In the genomic region with DNA sequence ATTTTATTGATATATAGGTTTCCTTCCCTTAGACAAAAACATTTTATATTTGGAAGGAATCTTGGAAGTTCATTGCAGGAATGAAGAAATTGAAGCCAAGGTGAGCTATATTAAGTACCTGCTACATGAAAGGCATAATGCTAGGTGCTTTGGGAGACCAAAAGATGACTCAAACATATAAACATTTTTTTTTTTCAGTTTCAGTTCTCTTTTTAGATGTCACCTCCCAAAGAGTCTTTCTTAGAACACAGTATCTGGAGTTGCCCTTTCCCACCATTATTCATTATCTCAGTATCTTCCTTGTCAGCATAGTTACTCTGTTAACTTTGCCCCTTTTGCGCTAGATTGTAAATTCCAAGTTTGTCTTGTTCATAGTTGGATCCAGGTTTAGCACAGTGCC, we compare ENCODE assay signal across 10 cellular contexts. TPM values are rescaled to one million over a fixed set of nuclear protein-coding genes. Genes with fewer than 3 reads are reported as not detected.
A peak's percentile ranks its signal among the peaks of the same experiment; 100 is the strongest.
DNase-seq lines count a peak whose midpoint lies in the region; ATAC-seq and TF ChIP-seq lines count a peak whose summit lies in the region.
"Had no signal": no experiment of that assay in that cellular context is flagged by ENCODE, and none has a peak within 500 bp of the region (broad histone marks: within the 10 kb centered on the region; RNA-seq: fewer than 3 reads in every experiment).

No MANE protein-coding gene starts in this region.

- CTCF ChIA-PET in activated B cell treated with CpG ODN at 0.5 μM for 24 hours (lab: Charles Lee) = no interaction called here

- POLR2A ChIA-PET in activated B cell treated with CpG ODN at 0.5 μM for 24 hours (lab: Charles Lee) = interaction anchor here (1.2 kb wide), 1 partner anchor 171 kb away, joined by 10 read pairs; no protein-coding TSS in a partner anchor

- H3K36me3 ChIP-seq in left ventricle myocardium inferior = no peaks in the 10 kb centered on the region

- H3K9me3 Mint-ChIP-seq in activated B cell treated with CpG ODN at 0.5 μM for 24 hours (no peaks in the 10 kb centered on the region), immature natural killer cell (no peaks in the 10 kb centered on the region)

- no peak overlapping the region for H3K27ac ChIP-seq in left ventricle myocardium inferior (replicated peaks)
- no peak overlapping the region for H3K27ac ChIP-seq in substantia nigra (ENCODE audit: low read depth, low read length, poor library complexity, severe bottlenecking)

- intact Hi-C loops in left ventricle myocardium inferior (cut with micrococcal nuclease) = no loop called here
- intact Hi-C loops in left ventricle myocardium superior (cut with micrococcal nuclease) = no loop called here
- intact Hi-C loops in activated B cell treated with CpG ODN at 0.5 μM for 24 hours (cut with micrococcal nuclease) = loop anchor here (2.0 to 10.0 kb wide), 2 partner anchors 441 to 529 kb away; partner anchors contain the start of genes DNAL1 and LTBP2

- TF ChIP-seq CTCF in left ventricle myocardium inferior (IDR thresholded peaks at IDR 0.05; ENCODE audit: borderline replicate concordance) (no peak), activated B cell treated with CpG ODN at 0.5 μM for 24 hours (IDR thresholded peaks at IDR 0.05) (no peak)

- peaks cover 21% of the 10 kb centered on the region for H3K36me3 Mint-ChIP-seq in activated B cell treated with CpG ODN at 0.5 μM for 24 hours (ENCODE audit: low read depth)
- peaks cover 0 to 16% (median 5%) of the 10 kb centered on the region in 3 donors for H3K36me3 Mint-ChIP-seq in immature natural killer cell

- H3K4me3 ChIP-seq in left ventricle myocardium inferior = peak overlapping the region; percentile 87

- ATAC-seq in left ventricle myocardium superior (no peak), activated B cell treated with CpG ODN at 0.5 μM for 24 hours (ENCODE audit: low read depth) (no peak), HG03460 (IDR thresholded peaks at IDR 0.05; ENCODE audit: unreplicated experiment) (no peak)

- peaks cover 46% of the 10 kb centered on the region for H3K4me1 ChIP-seq in left ventricle myocardium inferior

- H3K4me1 Mint-ChIP-seq in activated B cell treated with CpG ODN at 0.5 μM for 24 hours = peaks cover 37% of the 10 kb centered on the region
- peaks cover 40 to 55% of the 10 kb centered on the region in 2 donors for H3K4me1 Mint-ChIP-seq in immature natural killer cell

- H3K27me3 Mint-ChIP-seq in activated B cell treated with CpG ODN at 0.5 μM for 24 hours (no peaks in the 10 kb centered on the region), immature natural killer cell (ENCODE audit: low read depth in 3 of 3) (peaks cover 6 to 11% (median 8%) of the 10 kb centered on the region in 3 donors)

- H3K27ac Mint-ChIP-seq in activated B cell treated with CpG ODN at 0.5 μM for 24 hours (peak overlapping the region; percentile 93), immature natural killer cell (peak overlapping the region; percentile 81 to 97 (median 92))

- DNase-seq in left ventricle myocardium inferior = no peak
- no peak for DNase-seq in left ventricle myocardium superior
- DNase-seq in activated B cell treated with CpG ODN at 0.5 μM for 24 hours = no peak
- DNase-seq in immature natural killer cell = no peak
- DNase-seq in substantia nigra (lab: John Stamatoyannopoulos, UW) = no peak
- no peak for DNase-seq in middle frontal gyrus (ENCODE audit: extremely low spot score, low spot score)
- no peak for DNase-seq in activated CD8-positive, alpha-beta memory T cell treated with anti-CD3 and anti-CD28 coated beads, Interleukin-2, amount 50 U/mL, for 4 hours
- DNase-seq: cortex of kidney, NCI-H2081 treated with DMSO at 0.1 percent for 48 hours had no signal

- H3K4me3 Mint-ChIP-seq in activated B cell treated with CpG ODN at 0.5 μM for 24 hours (peak overlapping the region; percentile 99), immature natural killer cell (peak overlapping the region; percentile 94 to 100 (median 96))

- H3K9me3 ChIP-seq in left ventricle myocardium inferior (replicated peaks) = no peaks in the 10 kb centered on the region

- no peaks in the 10 kb centered on the region for H3K27me3 ChIP-seq in left ventricle myocardium inferior (ENCODE audit: low read depth)

RNA-seq across cellular contexts. Expression of gene LIN52, which starts 1.1 kb away (rescaled TPM):
- total RNA-seq in left ventricle myocardium inferior = 8.0 TPM
- 6.9 TPM for total RNA-seq in left ventricle myocardium superior
- total RNA-seq in activated B cell treated with CpG ODN at 0.5 μM for 24 hours = 7.6 and 12.4 TPM in 2 replicates
- 10 to 100 TPM; 14.0 to 19.8 (median 16.3) TPM for polyA plus RNA-seq in immature natural killer cell

RNA-seq across cellular contexts. Expression of gene ALDH6A1, which starts 1.6 kb away (rescaled TPM):
- total RNA-seq in left ventricle myocardium inferior (69.6 TPM), left ventricle myocardium superior (59.8 TPM), activated B cell treated with CpG ODN at 0.5 μM for 24 hours (9.8 and 11.5 TPM in 2 replicates)
- polyA plus RNA-seq in immature natural killer cell = 10 to 100 TPM; 15.1 to 29.8 (median 20.3) TPM
